Comparison of ENCODE assay signal across 34 cellular contexts in genomic region chr3:31186041-31186440, GRCh38.
"Had no signal": no experiment of that assay in that cellular context is flagged by ENCODE, and none has a peak within 500 bp of the region (broad histone marks: within the 10 kb centered on the region; RNA-seq: fewer than 3 reads in every experiment).

No MANE protein-coding gene starts in this region.

- H3K36me3 ChIP-seq: adrenal gland, brain microvascular endothelial cell, breast epithelium had no signal

- ATAC-seq: activated CD8-positive, alpha-beta T cell treated with anti-CD3 and anti-CD28 coated beads for 36 hours; activated naive CD4-positive, alpha-beta T cell treated with anti-CD3 and anti-CD28 coated beads, Interleukin-2, amount 50 U/mL, for 72 hours; activated T-cell treated with anti-CD3 and anti-CD28 coated beads, Interleukin-2, amount 50 U/mL, for 4 hours; activated T-cell treated with anti-CD3 and anti-CD28 coated beads, Interleukin-2, amount 50 U/mL, for 72 hours; activated T-helper 17 cell treated with anti-CD3 and anti-CD28 coated beads, Interleukin-2, amount 50 U/mL, for 72 hours; body of pancreas had no signal

- H3K4me1 ChIP-seq: adrenal gland, body of pancreas, breast epithelium had no signal

- FAIRE-seq: astrocyte, TTC549 had no signal

- H3K9me3 ChIP-seq: adrenal gland, body of pancreas, breast epithelium had no signal

- DNase-seq: activated B cell treated with CpG ODN at 0.5 μM for 24 hours; activated CD4-positive, alpha-beta memory T cell treated with anti-CD3 and anti-CD28 coated beads for 36 hours; activated CD4-positive, alpha-beta T cell treated with anti-CD3 and anti-CD28 coated beads for 4 hours; activated CD4-positive, alpha-beta T cell treated with anti-CD3 and anti-CD28 coated beads, Interleukin-2, amount 10 ng/mL, durations not matched to agents 24 days and 14 days; activated CD4-positive, alpha-beta T cell treated with anti-CD3 and anti-CD28 coated beads, Interleukin-2, amount 50 U/mL, for 1 hour; activated CD4-positive, alpha-beta T cell treated with anti-CD3 and anti-CD28 coated beads, Interleukin-2, amount 50 U/mL, for 4 hours; activated CD4-positive, CD25-positive, alpha-beta regulatory T cell treated with anti-CD3 and anti-CD28 coated beads, Interleukin-2, amount 50 U/mL, for 72 hours; activated CD8-positive, alpha-beta memory T cell treated with anti-CD3 and anti-CD28 coated beads, Interleukin-2, amount 50 U/mL, for 4 hours; activated CD8-positive, alpha-beta T cell treated with anti-CD3 and anti-CD28 coated beads for 36 hours; activated effector memory CD4-positive, alpha-beta T cell treated with anti-CD3 and anti-CD28 coated beads, Interleukin-2, amount 50 U/mL, for 16 hours; activated gamma-delta T cell treated with Interleukin-2 at 50 U/mL for 16 hours; activated naive CD4-positive, alpha-beta T cell; activated naive CD4-positive, alpha-beta T cell treated with anti-CD3 and anti-CD28 coated beads for 36 hours; activated naive CD4-positive, alpha-beta T cell treated with anti-CD3 and anti-CD28 coated beads, Interleukin-2, amount 50 U/mL, for 16 hours; activated naive CD8-positive, alpha-beta T cell treated with anti-CD3 and anti-CD28 coated beads for 36 hours; activated T-cell treated with anti-CD3 and anti-CD28 coated beads for 4 hours; activated T-cell treated with anti-CD3 and anti-CD28 coated beads, Interleukin-2, amount 50 U/mL, for 1 hour; activated T-cell treated with anti-CD3 and anti-CD28 coated beads, Interleukin-2, amount 50 U/mL, for 4 hours; activated T-cell treated with anti-CD3 and anti-CD28 coated beads, Interleukin-2, amount 50 U/mL, for 72 hours; adrenal gland; amniotic stem cell; aorta; body of pancreas; brain microvascular endothelial cell; central memory CD4-positive, alpha-beta T cell; T-helper 1 cell; T-helper 2 cell; T-helper 9 cell had no signal

- H3K27me3 ChIP-seq: adrenal gland, body of pancreas, brain microvascular endothelial cell, breast epithelium had no signal

- H3K27ac ChIP-seq: adrenal gland, body of pancreas, brain microvascular endothelial cell, breast epithelium, VCaP had no signal

- H3K4me3 ChIP-seq: adrenal gland, body of pancreas, breast epithelium had no signal
